In genomic region chr9:88143179-88143578, GRCh38 we compare ENCODE assay signal across 25 cellular contexts. TPM values are rescaled to one million over a fixed set of nuclear protein-coding genes. Genes with fewer than 3 reads are reported as not detected.
"Had no signal": no experiment of that assay in that cellular context is flagged by ENCODE, and none has a peak within 500 bp of the region (broad histone marks: within the 10 kb centered on the region; RNA-seq: fewer than 3 reads in every experiment).

No MANE protein-coding gene starts in this region.

- H3K27me3 ChIP-seq: dorsolateral prefrontal cortex, neural progenitor cell, ovary, upper lobe of left lung, uterus had no signal

- H3K9me3 ChIP-seq: heart right ventricle, left ventricle myocardium inferior, lower lobe of right lung, ovary, tibial artery, upper lobe of left lung, uterus had no signal

- ATAC-seq: heart right ventricle; lower lobe of right lung; natural killer cell treated with Interleukin-12 subunit alpha and Interleukin-12 subunit beta and Interleukin-15 and Interleukin-18, amount 100 ng/mL, for 72 hours; right cardiac atrium had no signal

- H3K9me3 Mint-ChIP-seq: natural killer cell treated with Interleukin-12 subunit alpha and Interleukin-12 subunit beta and Interleukin-15 and Interleukin-18, amount 100 ng/mL, for 72 hours; neural progenitor cell had no signal

- H3K4me3 ChIP-seq: coronary artery, dorsolateral prefrontal cortex, heart right ventricle, left ventricle myocardium inferior, lower lobe of right lung, neural progenitor cell, ovary, smooth muscle cell, tibial artery, upper lobe of left lung, uterus had no signal

- H3K4me3 Mint-ChIP-seq: memory B cell; mesothelial cell of epicardium; natural killer cell treated with Interleukin-12 subunit alpha and Interleukin-12 subunit beta and Interleukin-15 and Interleukin-18, amount 100 ng/mL, for 72 hours; neural progenitor cell had no signal

- H3K27ac ChIP-seq: coronary artery, dorsolateral prefrontal cortex, heart right ventricle, left ventricle myocardium inferior, lower lobe of right lung, neural progenitor cell, ovary, tibial artery, upper lobe of left lung, uterus had no signal

- H3K36me3 Mint-ChIP-seq: memory B cell; mesothelial cell of epicardium; natural killer cell treated with Interleukin-12 subunit alpha and Interleukin-12 subunit beta and Interleukin-15 and Interleukin-18, amount 100 ng/mL, for 72 hours; neural progenitor cell had no signal

- DNase-seq: dorsolateral prefrontal cortex; effector CD8-positive, alpha-beta T cell; foreskin melanocyte; heart right ventricle; left ventricle myocardium inferior; lower lobe of right lung; nucleus accumbens; ovary; right cardiac atrium; stimulated activated CD4-positive, alpha-beta T cell treated with anti-CD3 and anti-CD28 coated beads, Interleukin-2, amount 100 ng/mL, for 48 hours; stimulated activated naive CD4-positive, alpha-beta T cell treated with Interleukin-2 at 50 U/mL for 16 hours; tibial artery; upper lobe of left lung; uterus had no signal

- H3K36me3 ChIP-seq: heart right ventricle, left ventricle myocardium inferior, lower lobe of right lung, neural progenitor cell, ovary, tibial artery, upper lobe of left lung, uterus had no signal

- FAIRE-seq: keratinocyte had no signal

- H3K27ac Mint-ChIP-seq: memory B cell; mesothelial cell of epicardium; natural killer cell treated with Interleukin-12 subunit alpha and Interleukin-12 subunit beta and Interleukin-15 and Interleukin-18, amount 100 ng/mL, for 72 hours; neural progenitor cell had no signal

- H3K4me1 Mint-ChIP-seq: neural progenitor cell had no signal

- H3K4me1 ChIP-seq: heart right ventricle, left ventricle myocardium inferior, lower lobe of right lung, neural progenitor cell, tibial artery, upper lobe of left lung, uterus had no signal

RNA-seq across cellular contexts. Expression of gene SPATA31C2, which starts 4.9 kb away (rescaled TPM):
- total RNA-seq: glomerular endothelial cell; heart right ventricle; left ventricle myocardium inferior; lower lobe of right lung; natural killer cell treated with Interleukin-12 subunit alpha and Interleukin-12 subunit beta and Interleukin-15 and Interleukin-18, amount 100 ng/mL, for 72 hours; posterior vena cava; right cardiac atrium; temporal lobe; upper lobe of left lung had no signal
- polyA plus RNA-seq: esophagus, heart right ventricle, keratinocyte, right cardiac atrium, smooth muscle cell had no signal
